Comparison of ENCODE assay signal across 7 cellular contexts in genomic region chr2:208254118-208254870, GRCh38. TPM values are rescaled to one million over a fixed set of nuclear protein-coding genes. Genes with fewer than 3 reads are reported as not detected.
DNase-seq lines count a peak whose midpoint lies in the region; ATAC-seq and TF ChIP-seq lines count a peak whose summit lies in the region.

No MANE protein-coding gene starts in this region.

- peak overlapping the region; percentile 100 for H3K4me3 Mint-ChIP-seq in T-helper 2 cell treated with Interferon-gamma antibody and Interleukin-4, amounts not matched to agents 5 μg/mL and 100 μg/mL, for 36 hours

- peak; percentile 54 for DNase-seq in NCI-H1105 (lab: John Stamatoyannopoulos, UW)
- DNase-seq in T-helper 2 cell treated with Interferon-gamma antibody and Interleukin-4, amounts not matched to agents 5 μg/mL and 100 μg/mL, for 36 hours (ENCODE audit: low spot score): peak; percentile 78
- DNase-seq in astrocyte of the hippocampus (ENCODE audit: low read depth, low spot score): peak; percentile 92
- DNase-seq in hypothalamus (lab: John Stamatoyannopoulos, UW): peak; percentile 27 to 91 (median 75)
- peak; percentile 91 for DNase-seq in sciatic nerve (ENCODE audit: low spot score)

- H3K36me3 Mint-ChIP-seq in T-helper 2 cell treated with Interferon-gamma antibody and Interleukin-4, amounts not matched to agents 5 μg/mL and 100 μg/mL, for 36 hours (ENCODE audit: low read depth): peaks cover 28% of the 10 kb centered on the region

- TF ChIP-seq CTCF in GM12875 (IDR thresholded peaks at IDR 0.05; ENCODE audit: borderline replicate concordance, insufficient read depth, low read depth, low read length): peak; percentile 94

- intact Hi-C loops in sciatic nerve (cut with DNase I): no loop called here

- peak overlapping the region; percentile 78 for H3K27ac Mint-ChIP-seq in T-helper 2 cell treated with Interferon-gamma antibody and Interleukin-4, amounts not matched to agents 5 μg/mL and 100 μg/mL, for 36 hours

- H3K4me3 ChIP-seq in GM12875 (ENCODE audit: low read depth, low read length): peak overlapping the region; percentile 57

- H3K27me3 Mint-ChIP-seq in T-helper 2 cell treated with Interferon-gamma antibody and Interleukin-4, amounts not matched to agents 5 μg/mL and 100 μg/mL, for 36 hours (ENCODE audit: low read depth): no peaks in the 10 kb centered on the region

- peaks cover 37% of the 10 kb centered on the region for H3K4me1 Mint-ChIP-seq in T-helper 2 cell treated with Interferon-gamma antibody and Interleukin-4, amounts not matched to agents 5 μg/mL and 100 μg/mL, for 36 hours (ENCODE audit: low read depth)

- ATAC-seq in HG02678 (IDR thresholded peaks at IDR 0.05; ENCODE audit: unreplicated experiment) (peak; percentile 73), sciatic nerve (peak; percentile 91)

- no peaks in the 10 kb centered on the region for H3K9me3 Mint-ChIP-seq in T-helper 2 cell treated with Interferon-gamma antibody and Interleukin-4, amounts not matched to agents 5 μg/mL and 100 μg/mL, for 36 hours

RNA-seq across cellular contexts. Expression of gene IDH1, which starts 0.6 kb away (rescaled TPM):
- 78.4 TPM for total RNA-seq in sciatic nerve

RNA-seq across cellular contexts. Expression of gene PIKFYVE, which starts 11.8 kb away (rescaled TPM):
- total RNA-seq in sciatic nerve: 59.0 TPM

Comparison
In these comparisons a context has a peak if more than half of its experiments do, and no peak if none do; other contexts are left out.
1. Peak in every context shown above with its lines: DNase-seq, ATAC-seq and H3K4me3 ChIP-seq.